In the genomic region with DNA sequence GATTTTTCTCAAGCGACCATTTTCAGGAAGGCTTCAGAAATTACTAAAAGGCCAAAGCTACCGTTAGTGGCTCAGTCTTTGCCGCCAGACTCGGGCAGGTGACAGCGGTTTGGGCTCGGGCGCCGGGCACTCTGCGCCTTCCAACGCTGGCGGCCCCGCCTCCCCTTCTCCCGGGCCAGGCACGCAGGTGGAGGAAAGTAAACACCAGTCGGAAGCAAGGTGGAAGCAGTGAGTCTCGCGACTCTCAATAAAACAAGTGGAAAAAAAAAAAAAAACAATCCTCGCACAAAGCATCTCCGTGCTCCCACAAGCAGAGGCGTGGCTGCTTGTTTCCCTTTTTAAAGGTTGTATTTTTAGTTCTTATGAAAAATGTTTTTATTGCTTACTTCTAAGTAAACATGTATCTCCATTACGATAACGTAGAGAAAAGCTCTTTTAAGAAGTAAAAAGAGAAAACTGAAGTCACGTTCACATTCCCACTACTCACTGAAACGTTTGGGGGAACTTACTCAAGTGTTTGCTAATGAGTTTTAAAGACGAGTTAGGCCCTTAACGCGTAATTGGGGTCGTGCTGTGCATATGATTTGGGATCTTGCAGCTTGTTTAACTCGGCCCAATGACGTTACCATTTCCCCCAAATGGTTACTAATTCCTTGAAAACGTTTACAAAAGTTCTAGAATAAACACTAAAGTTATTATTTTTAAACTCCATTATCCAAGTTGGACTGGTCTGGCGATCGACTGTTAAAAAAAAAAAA, we compare ENCODE assay signal across 7 cellular contexts. TPM values are rescaled to one million over a fixed set of nuclear protein-coding genes. Genes with fewer than 3 reads are reported as not detected.
DNase-seq lines count a peak whose midpoint lies in the region; ATAC-seq, FAIRE-seq and TF ChIP-seq lines count a peak whose summit lies in the region.

No MANE protein-coding gene starts in this region.

- H3K4me3 ChIP-seq in esophagus muscularis mucosa: peak overlapping the region; percentile 71 to 85 (median 76)
- H3K4me3 ChIP-seq in naive thymus-derived CD4-positive, alpha-beta T cell (ENCODE audit: low read length): peak overlapping the region; percentile 57
- peak overlapping the region; percentile 66 for H3K4me3 ChIP-seq in urinary bladder (ENCODE audit: low read depth, low read length)

- H3K9me3 ChIP-seq in esophagus muscularis mucosa: no peaks in the 10 kb centered on the region
- no peaks in the 10 kb centered on the region for H3K9me3 ChIP-seq in naive thymus-derived CD4-positive, alpha-beta T cell (ENCODE audit: control insufficient read depth in 2 of 3, low read length in 3 of 3)

- TF ChIP-seq POLR2A in esophagus muscularis mucosa (IDR thresholded peaks at IDR 0.05; ENCODE audit: low read depth): no peak

- H3K27ac Mint-ChIP-seq in activated CD4-positive, alpha-beta memory T cell treated with anti-CD3 and anti-CD28 coated beads, Interleukin-2, amount 10 ng/mL, durations not matched to agents 7 days and 5 days: peak overlapping the region; percentile 79
- H3K27ac Mint-ChIP-seq in naive thymus-derived CD4-positive, alpha-beta T cell: peak overlapping the region; percentile 52 to 89 (median 80)

- no peak for TF ChIP-seq EP300 in esophagus muscularis mucosa (IDR thresholded peaks at IDR 0.05)

- peak; percentile 89 for FAIRE-seq in GM19239 (lab: Jason Lieb, UNC)

- peaks cover 26 to 61% (median 47%) of the 10 kb centered on the region in 4 donors for H3K4me1 ChIP-seq in esophagus muscularis mucosa
- peaks cover 0 to 33% of the 10 kb centered on the region in 2 donors for H3K4me1 ChIP-seq in naive thymus-derived CD4-positive, alpha-beta T cell (ENCODE audit: control insufficient read depth in 2 of 2, insufficient read depth in 2 of 2, low read length in 2 of 2)
- H3K4me1 ChIP-seq in urinary bladder (ENCODE audit: insufficient read depth): no peaks in the 10 kb centered on the region

- no peak for DNase-seq in GM19239 (ENCODE audit: insufficient read length, low spot score)
- DNase-seq in NCI-H2029 treated with DMSO at 0.1 percent for 48 hours (lab: John Stamatoyannopoulos, UW): peak; percentile 42
- peak; percentile 61 for DNase-seq in activated CD4-positive, alpha-beta memory T cell treated with anti-CD3 and anti-CD28 coated beads, Interleukin-2, amount 10 ng/mL, durations not matched to agents 7 days and 5 days
- DNase-seq in esophagus muscularis mucosa (ENCODE audit: extremely low spot score): no peak
- peak in 7 of 9 donors; percentile 22 to 66 (median 31) for DNase-seq in naive thymus-derived CD4-positive, alpha-beta T cell

- 1% methylated on average over 33 of the region's 33 CpGs for WGBS in esophagus muscularis mucosa
- 5% methylated on average over 33 of the region's 33 CpGs for WGBS in urinary bladder

- POLR2A ChIA-PET in activated CD4-positive, alpha-beta memory T cell treated with anti-CD3 and anti-CD28 coated beads, Interleukin-2, amount 10 ng/mL, durations not matched to agents 7 days and 5 days (lab: Charles Lee): interaction anchor here (0.9 to 2.3 kb wide), 10 partner anchors 10 to 1154 kb away, joined by 3 to 13 read pairs (median 6); a partner anchor contains a TSS
- POLR2A ChIA-PET in naive thymus-derived CD4-positive, alpha-beta T cell (lab: Charles Lee): interaction anchor here (0.5 to 1.2 kb wide), 9 partner anchors 10 to 585 kb away, joined by 3 to 12 read pairs (median 3); a partner anchor contains a TSS

- peaks cover 73% of the 10 kb centered on the region for H3K4me1 Mint-ChIP-seq in activated CD4-positive, alpha-beta memory T cell treated with anti-CD3 and anti-CD28 coated beads, Interleukin-2, amount 10 ng/mL, durations not matched to agents 7 days and 5 days
- peaks cover 31 to 87% (median 69%) of the 10 kb centered on the region in 7 donors for H3K4me1 Mint-ChIP-seq in naive thymus-derived CD4-positive, alpha-beta T cell

- no peaks in the 10 kb centered on the region for H3K36me3 ChIP-seq in esophagus muscularis mucosa
- H3K36me3 ChIP-seq in naive thymus-derived CD4-positive, alpha-beta T cell (ENCODE audit: control insufficient read depth in 2 of 3, insufficient read depth in 3 of 3, low read length in 3 of 3): peaks cover 0 to 3% (median 0%) of the 10 kb centered on the region in 3 experiments
- H3K36me3 ChIP-seq in urinary bladder (ENCODE audit: insufficient read depth): no peaks in the 10 kb centered on the region

- peaks cover 9% of the 10 kb centered on the region for H3K27me3 Mint-ChIP-seq in activated CD4-positive, alpha-beta memory T cell treated with anti-CD3 and anti-CD28 coated beads, Interleukin-2, amount 10 ng/mL, durations not matched to agents 7 days and 5 days
- peaks cover 0 to 16% (median 0%) of the 10 kb centered on the region in 5 donors for H3K27me3 Mint-ChIP-seq in naive thymus-derived CD4-positive, alpha-beta T cell

- peak overlapping the region; percentile 74 to 89 (median 81) for H3K27ac ChIP-seq in esophagus muscularis mucosa (replicated peaks in 1 of 4)
- H3K27ac ChIP-seq in naive thymus-derived CD4-positive, alpha-beta T cell (ENCODE audit: low read depth, low read length): peak overlapping the region; percentile 56
- no peak overlapping the region for H3K27ac ChIP-seq in urinary bladder (ENCODE audit: low read depth)

- CTCF ChIA-PET in activated CD4-positive, alpha-beta memory T cell treated with anti-CD3 and anti-CD28 coated beads, Interleukin-2, amount 10 ng/mL, durations not matched to agents 7 days and 5 days (lab: Charles Lee): interaction anchor here (0.6 to 1.2 kb wide), 8 partner anchors 15 to 520 kb away, joined by 3 to 4 read pairs (median 4); no protein-coding TSS in a partner anchor
- CTCF ChIA-PET in naive thymus-derived CD4-positive, alpha-beta T cell (lab: Charles Lee): interaction anchor here (0.5 to 1.0 kb wide), 4 partner anchors 9 to 274 kb away, joined by 3 read pairs; no protein-coding TSS in a partner anchor

- intact Hi-C loops in esophagus muscularis mucosa (cut with DNase I): no loop called here
- intact Hi-C loops in naive thymus-derived CD4-positive, alpha-beta T cell (cut with micrococcal nuclease): loop anchor here (1.0 to 10.0 kb wide), 9 partner anchors 22 to 1163 kb away; a partner anchor contains a TSS

- H3K4me3 Mint-ChIP-seq in activated CD4-positive, alpha-beta memory T cell treated with anti-CD3 and anti-CD28 coated beads, Interleukin-2, amount 10 ng/mL, durations not matched to agents 7 days and 5 days: peak overlapping the region; percentile 83
- peak overlapping the region; percentile 86 to 95 (median 92) for H3K4me3 Mint-ChIP-seq in naive thymus-derived CD4-positive, alpha-beta T cell

- peaks cover 3% of the 10 kb centered on the region for H3K36me3 Mint-ChIP-seq in activated CD4-positive, alpha-beta memory T cell treated with anti-CD3 and anti-CD28 coated beads, Interleukin-2, amount 10 ng/mL, durations not matched to agents 7 days and 5 days (ENCODE audit: low read depth)
- H3K36me3 Mint-ChIP-seq in naive thymus-derived CD4-positive, alpha-beta T cell: peaks cover 0 to 3% (median 0%) of the 10 kb centered on the region in 5 donors

- no peaks in the 10 kb centered on the region for H3K9me3 Mint-ChIP-seq in activated CD4-positive, alpha-beta memory T cell treated with anti-CD3 and anti-CD28 coated beads, Interleukin-2, amount 10 ng/mL, durations not matched to agents 7 days and 5 days
- H3K9me3 Mint-ChIP-seq in naive thymus-derived CD4-positive, alpha-beta T cell: no peaks in the 10 kb centered on the region

- H3K27me3 ChIP-seq in esophagus muscularis mucosa: no peaks in the 10 kb centered on the region
- no peaks in the 10 kb centered on the region for H3K27me3 ChIP-seq in naive thymus-derived CD4-positive, alpha-beta T cell (ENCODE audit: control insufficient read depth in 2 of 2, insufficient read depth in 2 of 2, low read length in 2 of 2)

- ATAC-seq in naive thymus-derived CD4-positive, alpha-beta T cell: peak; percentile 19
- ATAC-seq in HG03378 (IDR thresholded peaks at IDR 0.05; ENCODE audit: unreplicated experiment): no peak

- no peak for TF ChIP-seq CTCF in esophagus muscularis mucosa (IDR thresholded peaks at IDR 0.05)

RNA-seq across cellular contexts. Expression of a gene that starts 0.9 kb away (rescaled TPM):
- 10 to 100 TPM; 38.8 to 48.2 TPM for total RNA-seq in activated CD4-positive, alpha-beta memory T cell treated with anti-CD3 and anti-CD28 coated beads, Interleukin-2, amount 10 ng/mL, durations not matched to agents 7 days and 5 days
- total RNA-seq in esophagus muscularis mucosa (10 to 100 TPM; 19.5 to 61.6 (median 25.2) TPM), urinary bladder (48.9 TPM)
- total RNA-seq in naive thymus-derived CD4-positive, alpha-beta T cell: 10 to 100 TPM; 24.3 to 47.0 (median 41.0) TPM
- 10 to 100 TPM; 51.1 to 70.4 TPM for polyA plus RNA-seq in naive thymus-derived CD4-positive, alpha-beta T cell
- 7.8 TPM for polyA plus RNA-seq in urinary bladder

Comparison
In these comparisons a context has a peak if more than half of its experiments do, and no peak if none do; other contexts are left out.
1. DNase-seq: peak in NCI-H2029 treated with DMSO at 0.1 percent for 48 hours (single experiment), activated CD4-positive, alpha-beta memory T cell treated with anti-CD3 and anti-CD28 coated beads, Interleukin-2, amount 10 ng/mL, durations not matched to agents 7 days and 5 days (single experiment) and naive thymus-derived CD4-positive, alpha-beta T cell (7 of 9); none in GM19239 (single experiment) and esophagus muscularis mucosa (single experiment).
2. Peak in every context shown above with its lines, with median percentiles within 50 percentile points of each other: H3K4me3 ChIP-seq.